10 cellular contexts compared by ENCODE assay signal in the genomic region with DNA sequence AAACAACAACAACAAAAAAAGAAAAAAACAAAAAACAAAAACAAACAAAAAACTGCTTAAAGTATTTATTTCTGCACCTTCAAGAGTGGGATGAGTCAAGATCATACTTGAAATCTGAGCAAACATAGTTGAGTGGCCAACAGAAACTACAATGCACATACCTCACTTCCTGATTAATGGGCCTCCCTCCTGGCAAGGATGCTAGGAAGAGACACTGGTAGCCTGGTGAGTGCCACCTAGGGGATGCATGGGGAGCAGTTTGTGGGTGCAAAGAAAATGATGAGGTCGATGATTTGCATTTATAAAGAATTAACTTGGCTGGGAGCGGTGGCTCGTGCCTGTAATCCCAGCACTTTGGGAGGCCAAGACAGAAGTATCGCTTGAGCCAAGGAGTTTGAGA.
DNase-seq lines count a peak whose midpoint lies in the region; ATAC-seq and TF ChIP-seq lines count a peak whose summit lies in the region.
"Had no signal": no experiment of that assay in that cellular context is flagged by ENCODE, and none has a peak within 500 bp of the region (broad histone marks: within the 10 kb centered on the region; RNA-seq: fewer than 3 reads in every experiment).

No MANE protein-coding gene starts in this region.

- no peak overlapping the region for H3K4me3 ChIP-seq in kidney epithelial cell (ENCODE audit: low read depth, low read length)
- no peak overlapping the region for H3K4me3 ChIP-seq in lower leg skin (ENCODE audit: low read depth, poor library complexity, severe bottlenecking)
- H3K4me3 ChIP-seq: HAP-1, SJSA1 had no signal

- TF ChIP-seq POLR2A in lower leg skin (IDR thresholded peaks at IDR 0.05) = no peak

- no peaks in the 10 kb centered on the region for H3K36me3 ChIP-seq in kidney epithelial cell (ENCODE audit: control insufficient read depth, insufficient read depth, low read length)
- H3K36me3 ChIP-seq: HAP-1, SJSA1 had no signal

- in situ Hi-C loops in SK-MEL-5 (cut with HindIII; ENCODE audit: low pct_unique_long_range_greater_than_20kb, low sequenced_read_pairs) = no loop called here

- H3K4me3 Mint-ChIP-seq in activated CD4-positive, alpha-beta T cell treated with anti-CD3 and anti-CD28 coated beads for 36 hours = no peak overlapping the region
- H3K4me3 Mint-ChIP-seq: central memory CD8-positive, alpha-beta T cell had no signal

- peak; percentile 55 for ATAC-seq in HG03571 (IDR thresholded peaks at IDR 0.05; ENCODE audit: unreplicated experiment)
- ATAC-seq in activated CD4-positive, alpha-beta T cell treated with anti-CD3 and anti-CD28 coated beads for 36 hours = no peak

- 83 to 88% methylated on average over 4 of the region's 4 CpGs for WGBS in lower leg skin, 2 donors

- intact Hi-C loops in lower leg skin (cut with DNase I; ENCODE audit: low total_unique reads) = no loop called here
- intact Hi-C loops in activated CD4-positive, alpha-beta T cell treated with anti-CD3 and anti-CD28 coated beads for 36 hours (cut with DNase I, micrococcal nuclease) = loop anchor here in 1 of 2 experiments (10.0 kb wide), 1 partner anchor 804 kb away; a partner anchor contains a TSS

- H3K27ac Mint-ChIP-seq in activated CD4-positive, alpha-beta T cell treated with anti-CD3 and anti-CD28 coated beads for 36 hours = no peak overlapping the region

- H3K4me1 Mint-ChIP-seq in activated CD4-positive, alpha-beta T cell treated with anti-CD3 and anti-CD28 coated beads for 36 hours = no peaks in the 10 kb centered on the region
- H3K4me1 Mint-ChIP-seq: central memory CD8-positive, alpha-beta T cell had no signal

- CTCF ChIA-PET in activated CD4-positive, alpha-beta T cell treated with anti-CD3 and anti-CD28 coated beads for 36 hours (lab: Charles Lee) = no interaction called here

- H3K27me3 ChIP-seq in kidney epithelial cell (ENCODE audit: control insufficient read depth, insufficient read depth, low read length) = peaks cover 3% of the 10 kb centered on the region
- H3K27me3 ChIP-seq: SJSA1 had no signal

- DNase-seq in ELR (ENCODE audit: low read depth) (peak; percentile 55), SK-MEL-5 (ENCODE audit: low read depth, low spot score) (peak; percentile 42), kidney epithelial cell (ENCODE audit: low read depth) (no peak), lower leg skin (ENCODE audit: low spot score in 2 of 2) (no peak), NCI-H446 treated with DMSO at 0.1 percent for 48 hours (lab: John Stamatoyannopoulos, UW) (no peak)
- DNase-seq in activated CD4-positive, alpha-beta T cell treated with anti-CD3 and anti-CD28 coated beads for 36 hours = no peak

- POLR2A ChIA-PET in activated CD4-positive, alpha-beta T cell treated with anti-CD3 and anti-CD28 coated beads for 36 hours (lab: Charles Lee) = interaction anchor here (0.7 kb wide), 1 partner anchor 643 kb away, joined by 4 read pairs; no protein-coding TSS in a partner anchor

- H3K9me3 Mint-ChIP-seq in activated CD4-positive, alpha-beta T cell treated with anti-CD3 and anti-CD28 coated beads for 36 hours (ENCODE audit: low read depth) = peaks cover 6% of the 10 kb centered on the region
- H3K9me3 Mint-ChIP-seq: central memory CD8-positive, alpha-beta T cell had no signal

- peak; percentile 12 for TF ChIP-seq CTCF in kidney epithelial cell (IDR thresholded peaks at IDR 0.05; ENCODE audit: insufficient read depth, low read length, poor library complexity, severe bottlenecking)
- TF ChIP-seq CTCF in lower leg skin (IDR thresholded peaks at IDR 0.05) = no peak

- no peaks in the 10 kb centered on the region for H3K36me3 Mint-ChIP-seq in activated CD4-positive, alpha-beta T cell treated with anti-CD3 and anti-CD28 coated beads for 36 hours (ENCODE audit: low read depth)

- H3K27me3 Mint-ChIP-seq in activated CD4-positive, alpha-beta T cell treated with anti-CD3 and anti-CD28 coated beads for 36 hours = peaks cover 2% of the 10 kb centered on the region
- H3K27me3 Mint-ChIP-seq: central memory CD8-positive, alpha-beta T cell had no signal

Comparison
In these comparisons a context has a peak if more than half of its experiments do, and no peak if none do; other contexts are left out.
1. DNase-seq: peak in ELR (single experiment) and SK-MEL-5 (single experiment); none in kidney epithelial cell (single experiment), lower leg skin (0 of 2), activated CD4-positive, alpha-beta T cell treated with anti-CD3 and anti-CD28 coated beads for 36 hours (single experiment) and NCI-H446 treated with DMSO at 0.1 percent for 48 hours (single experiment).